Comparison of ENCODE assay signal across 8 cellular contexts in the genomic region with DNA sequence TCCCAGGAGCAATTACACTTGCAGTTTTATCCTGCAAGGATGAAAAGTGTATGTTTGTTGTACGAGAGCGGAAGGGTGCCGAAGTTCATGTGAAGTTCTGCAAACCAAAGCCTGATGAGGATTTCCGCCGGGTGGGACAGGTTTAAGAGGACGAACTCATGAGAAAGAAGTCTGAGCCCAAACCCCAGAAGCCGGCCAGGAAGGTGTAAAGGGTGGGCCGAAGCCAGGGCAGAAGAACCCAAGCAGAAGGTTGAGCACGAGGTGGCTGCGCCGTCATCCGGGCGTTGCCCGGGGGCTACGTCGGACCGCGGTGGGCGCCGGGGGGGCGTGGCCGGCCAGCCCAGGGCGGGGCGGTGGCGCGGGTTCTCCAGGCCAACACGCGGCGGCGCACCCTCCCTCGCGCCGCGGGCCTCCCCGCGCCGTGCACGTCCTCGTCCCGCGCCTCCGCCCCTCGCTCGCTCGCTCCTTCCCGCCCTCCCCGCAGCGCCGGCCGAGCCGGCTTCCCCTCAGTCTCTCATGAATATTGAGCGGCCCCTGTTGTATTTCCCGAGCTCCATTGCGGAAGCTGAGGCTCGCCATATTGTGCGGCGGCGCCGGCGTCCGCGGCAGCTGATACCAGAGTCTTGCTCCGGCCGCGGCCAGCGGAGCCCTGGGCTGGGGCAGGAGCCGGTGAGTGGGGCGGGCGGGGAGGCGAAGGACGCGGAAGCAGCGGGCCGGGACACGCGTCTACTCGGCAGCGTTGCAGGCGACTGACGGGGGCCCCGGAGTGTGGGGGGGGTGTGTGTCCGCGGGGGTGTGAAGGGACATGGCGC.
DNase-seq lines count a peak whose midpoint lies in the region; ATAC-seq and TF ChIP-seq lines count a peak whose summit lies in the region.

A gene (plus strand): TSS at position 578 of the 812 bp plus-strand sequence. CDS start 41,996 bp downstream, outside the sequence.

- H3K36me3 ChIP-seq in DND-41 (ENCODE audit: insufficient read depth, low read length) = no peaks in the 10 kb centered on the region; the same call in 1 of the 2 replicates
- no peaks in the 10 kb centered on the region for H3K36me3 ChIP-seq in KOPT-K1 (ENCODE audit: insufficient read depth, low read length)
- no peaks in the 10 kb centered on the region for H3K36me3 ChIP-seq in neuron (ENCODE audit: insufficient read depth, low read length)
- no peaks in the 10 kb centered on the region for H3K36me3 ChIP-seq in subcutaneous abdominal adipose tissue (ENCODE audit: control insufficient read depth in 5 of 5, insufficient read depth in 5 of 5, low read length in 5 of 5)

- H3K4me3 ChIP-seq in DND-41 (ENCODE audit: low read depth in 1 of 2, low read length in 2 of 2) (peak within 1 kb of the TSS; percentile 80 to 91), neuron (ENCODE audit: low read length) (peak within 1 kb of the TSS; percentile 91), subcutaneous abdominal adipose tissue (ENCODE audit: low read depth in 1 of 5, low read length in 5 of 5) (peak within 1 kb of the TSS; percentile 83 to 96 (median 90))

- H3K27ac ChIP-seq in DND-41 (ENCODE audit: low read length) = peak within 1 kb of the TSS; percentile 68
- peak within 1 kb of the TSS; percentile 71 for H3K27ac ChIP-seq in KOPT-K1 (ENCODE audit: low read depth, low read length, poor library complexity, severe bottlenecking)
- peak within 1 kb of the TSS; percentile 84 for H3K27ac ChIP-seq in subcutaneous abdominal adipose tissue (ENCODE audit: low read depth, low read length)

- peak within 1 kb of the TSS; percentile 88 for H3K9ac ChIP-seq in DND-41 (ENCODE audit: low read depth, low read length)
- H3K9ac ChIP-seq in subcutaneous abdominal adipose tissue (ENCODE audit: low read length in 5 of 5) = peak within 1 kb of the TSS; percentile 56 to 94 (median 87)

- H3K9me3 ChIP-seq in DND-41 (ENCODE audit: insufficient read depth, low read length, severe bottlenecking) (no peaks in the 10 kb centered on the region), KOPT-K1 (ENCODE audit: insufficient read depth, low read length, poor library complexity, severe bottlenecking) (no peaks in the 10 kb centered on the region), neuron (ENCODE audit: low read length) (no peaks in the 10 kb centered on the region), subcutaneous abdominal adipose tissue (ENCODE audit: control insufficient read depth in 5 of 5, low read length in 5 of 5) (no peaks in the 10 kb centered on the region)

- peak; percentile 7 for TF ChIP-seq CTCF in DND-41 (IDR thresholded peaks at IDR 0.05; ENCODE audit: borderline replicate concordance, extremely low read depth, low read length, poor library complexity, severe bottlenecking)

- peak; percentile 83 for DNase-seq in DND-41
- DNase-seq in SHP77 treated with DMSO at 0.1 percent for 48 hours (lab: John Stamatoyannopoulos, UW) = peak; percentile 12
- peak; percentile 73 for DNase-seq in activated gamma-delta T cell treated with anti-CD3 and anti-CD28 coated beads, Interleukin-2, amount 50 U/mL, for 16 hours (ENCODE audit: low read depth)
- DNase-seq in foreskin melanocyte = peak; percentile 71

- peaks cover 44% of the 10 kb centered on the region for H3K79me2 ChIP-seq in DND-41 (ENCODE audit: insufficient read depth, low read length)

- H3K27me3 ChIP-seq in DND-41 (ENCODE audit: insufficient read depth, low read length, poor library complexity) (no peaks in the 10 kb centered on the region), neuron (ENCODE audit: insufficient read depth, low read length) (no peaks in the 10 kb centered on the region), subcutaneous abdominal adipose tissue (ENCODE audit: control insufficient read depth in 5 of 5, insufficient read depth in 4 of 5, low read length in 5 of 5) (no peaks in the 10 kb centered on the region)

- H3K4me2 ChIP-seq in DND-41 (ENCODE audit: insufficient read depth, low read length) = peak within 1 kb of the TSS; percentile 78

- ATAC-seq in DND-41 (ENCODE audit: insufficient read depth, low read depth) = peak; percentile 87
- peak; percentile 77 for ATAC-seq in GM21786 (IDR thresholded peaks at IDR 0.05; ENCODE audit: unreplicated experiment)

- H3K4me1 ChIP-seq in DND-41 (ENCODE audit: insufficient read depth, low read length) = peaks cover 28% of the 10 kb centered on the region
- peaks cover 15% of the 10 kb centered on the region for H3K4me1 ChIP-seq in neuron (ENCODE audit: insufficient read depth, low read length)
- H3K4me1 ChIP-seq in subcutaneous abdominal adipose tissue (ENCODE audit: control insufficient read depth in 5 of 5, insufficient read depth in 5 of 5, low read length in 5 of 5) = peaks cover 0 to 28% (median 24%) of the 10 kb centered on the region in 5 donors

- H2AFZ ChIP-seq in DND-41 (ENCODE audit: low read depth, low read length) (peak within 1 kb of the TSS; percentile 87), neuron (ENCODE audit: low read depth, low read length) (peak within 1 kb of the TSS; percentile 97)

- H4K20me1 ChIP-seq in DND-41 (ENCODE audit: insufficient read depth, low read length) = peaks cover 23% of the 10 kb centered on the region; the same call in 1 of the 2 replicates

Comparison
In these comparisons a context has a peak if more than half of its experiments do, and no peak if none do; other contexts are left out.
1. Peak in every context shown above with its lines: DNase-seq, ATAC-seq, H3K4me3 ChIP-seq and H3K27ac ChIP-seq.
2. DNase-seq: peak in every context shown above with its lines; median percentile 83 in DND-41; 73 in activated gamma-delta T cell treated with anti-CD3 and anti-CD28 coated beads, Interleukin-2, amount 50 U/mL, for 16 hours; 71 in foreskin melanocyte; 12 in SHP77 treated with DMSO at 0.1 percent for 48 hours.